ENCODE assay signal across 23 cellular contexts in the genomic region with DNA sequence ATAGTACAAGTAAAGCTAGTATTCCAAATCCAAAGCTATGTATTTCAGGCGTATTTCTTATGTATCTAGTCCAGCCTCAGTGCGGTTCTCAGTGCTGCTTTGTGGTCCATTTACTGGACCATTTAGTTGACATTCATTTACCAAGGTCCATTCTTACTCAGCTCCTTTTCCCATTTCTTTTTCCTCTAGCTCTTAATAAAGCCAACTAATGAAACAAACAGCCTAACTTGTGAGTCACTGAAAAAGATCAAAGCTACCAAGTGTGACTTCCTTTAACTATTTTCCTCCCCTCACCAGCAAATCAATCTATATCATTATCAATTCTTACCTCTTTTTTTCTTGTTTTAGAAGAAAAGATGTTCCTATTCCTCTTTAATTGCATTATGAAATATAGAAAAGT.
"Had no signal": no experiment of that assay in that cellular context is flagged by ENCODE, and none has a peak within 500 bp of the region (broad histone marks: within the 10 kb centered on the region; RNA-seq: fewer than 3 reads in every experiment).

No MANE protein-coding gene starts in this region.

- H3K4me3 Mint-ChIP-seq: activated B cell treated with CpG ODN at 0.5 μM for 24 hours; activated CD8-positive, alpha-beta T cell treated with anti-CD3 and anti-CD28 coated beads for 36 hours; activated naive CD4-positive, alpha-beta T cell treated with anti-CD3 and anti-CD28 coated beads, Interleukin-2, amount 50 U/mL, for 24 hours; activated T-cell treated with anti-CD3 and anti-CD28 coated beads, Interleukin-2, amount 50 U/mL, for 4 hours; central memory CD8-positive, alpha-beta T cell; natural killer cell had no signal

- H3K9me3 ChIP-seq: adrenal gland, neutrophil, right atrium auricular region, tibial nerve, uterus had no signal

- H3K27ac Mint-ChIP-seq: activated B cell treated with CpG ODN at 0.5 μM for 24 hours; activated CD8-positive, alpha-beta T cell treated with anti-CD3 and anti-CD28 coated beads for 36 hours; activated naive CD4-positive, alpha-beta T cell treated with anti-CD3 and anti-CD28 coated beads, Interleukin-2, amount 50 U/mL, for 24 hours; natural killer cell had no signal

- H2AFZ ChIP-seq: parathyroid adenoma had no signal

- H3K4me3 ChIP-seq: adrenal gland, right atrium auricular region, skin epidermis, tibial nerve, uterus had no signal

- H3K27ac ChIP-seq: adrenal gland, neutrophil, parathyroid adenoma, right atrium auricular region, tibial nerve, uterus had no signal

- H3K9me3 Mint-ChIP-seq: activated naive CD4-positive, alpha-beta T cell treated with anti-CD3 and anti-CD28 coated beads, Interleukin-2, amount 50 U/mL, for 24 hours; central memory CD8-positive, alpha-beta T cell; natural killer cell had no signal

- H3K27me3 Mint-ChIP-seq: activated B cell treated with CpG ODN at 0.5 μM for 24 hours; activated CD8-positive, alpha-beta T cell treated with anti-CD3 and anti-CD28 coated beads for 36 hours; activated naive CD4-positive, alpha-beta T cell treated with anti-CD3 and anti-CD28 coated beads, Interleukin-2, amount 50 U/mL, for 24 hours; central memory CD8-positive, alpha-beta T cell had no signal

- DNase-seq: activated B cell treated with CpG ODN at 0.5 μM for 24 hours; activated CD4-positive, alpha-beta T cell treated with anti-CD3 and anti-CD28 coated beads for 48 hours; activated CD8-positive, alpha-beta T cell treated with anti-CD3 and anti-CD28 coated beads for 36 hours; activated effector memory CD4-positive, alpha-beta T cell treated with anti-CD3 and anti-CD28 coated beads, Interleukin-2, amount 50 U/mL, for 16 hours; activated T-cell treated with anti-CD3 and anti-CD28 coated beads, Interleukin-2, amount 50 U/mL, for 4 hours; adrenal gland; effector memory CD4-positive, alpha-beta T cell; hypothalamus; kidney; mesendoderm; natural killer cell; stimulated activated CD4-positive, alpha-beta T cell treated with anti-CD3 and anti-CD28 coated beads, Interleukin-4, amount 100 ng/mL, for 4 hours; stimulated activated CD8-positive, alpha-beta memory T cell treated with anti-CD3 and anti-CD28 coated beads, Interleukin-4, amount 100 ng/mL, for 48 hours; stimulated activated naive CD4-positive, alpha-beta T cell treated with Interleukin-2 at 50 U/mL for 16 hours; substantia nigra; uterus had no signal

- H3K36me3 ChIP-seq: adrenal gland, right atrium auricular region, uterus had no signal

- H3K27me3 ChIP-seq: adrenal gland, neutrophil, right atrium auricular region, tibial nerve, uterus had no signal

- H3K79me2 ChIP-seq: parathyroid adenoma had no signal

- H3K9ac ChIP-seq: parathyroid adenoma had no signal

- ATAC-seq: activated CD8-positive, alpha-beta T cell treated with anti-CD3 and anti-CD28 coated beads for 36 hours; activated T-cell treated with anti-CD3 and anti-CD28 coated beads, Interleukin-2, amount 50 U/mL, for 4 hours; natural killer cell had no signal

- H3K4me1 ChIP-seq: adrenal gland, parathyroid adenoma, right atrium auricular region, uterus had no signal

- H3K4me1 Mint-ChIP-seq: activated B cell treated with CpG ODN at 0.5 μM for 24 hours had no signal
